8 cellular contexts compared by ENCODE assay signal in genomic region chr7:77199008-77199966, GRCh38. TPM values are rescaled to one million over a fixed set of nuclear protein-coding genes. Genes with fewer than 3 reads are reported as not detected.
DNase-seq lines count a peak whose midpoint lies in the region; ATAC-seq and TF ChIP-seq lines count a peak whose summit lies in the region.

A gene with protein sequence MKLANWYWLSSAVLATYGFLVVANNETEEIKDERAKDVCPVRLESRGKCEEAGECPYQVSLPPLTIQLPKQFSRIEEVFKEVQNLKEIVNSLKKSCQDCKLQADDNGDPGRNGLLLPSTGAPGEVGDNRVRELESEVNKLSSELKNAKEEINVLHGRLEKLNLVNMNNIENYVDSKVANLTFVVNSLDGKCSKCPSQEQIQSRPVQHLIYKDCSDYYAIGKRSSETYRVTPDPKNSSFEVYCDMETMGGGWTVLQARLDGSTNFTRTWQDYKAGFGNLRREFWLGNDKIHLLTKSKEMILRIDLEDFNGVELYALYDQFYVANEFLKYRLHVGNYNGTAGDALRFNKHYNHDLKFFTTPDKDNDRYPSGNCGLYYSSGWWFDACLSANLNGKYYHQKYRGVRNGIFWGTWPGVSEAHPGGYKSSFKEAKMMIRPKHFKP (minus strand): TSS chr7:77199819. CDS start chr7:77199793, 26 bp downstream.

- peak in 1 of 2 donors; percentile 91 for TF ChIP-seq EP300 in tibial nerve (IDR thresholded peaks at IDR 0.05)

- H3K27ac Mint-ChIP-seq in naive B cell, result peak within 1 kb of the TSS; percentile 90 to 97 (median 93)

- DNase-seq in BJ (ENCODE audit: low read depth) (peak; percentile 6), esophagus squamous epithelium (lab: John Stamatoyannopoulos, UW) (no peak), naive B cell (peak; percentile 6), tibial nerve (ENCODE audit: low spot score in 2 of 2) (peak; percentile 55 to 72), COLO829 (ENCODE audit: low spot score) (no peak)
- peak; percentile 64 for DNase-seq in activated CD8-positive, alpha-beta memory T cell treated with anti-CD3 and anti-CD28 coated beads for 24 hours

- H3K36me3 Mint-ChIP-seq in naive B cell, result no peaks in the 10 kb centered on the region

- TF ChIP-seq CTCF in BJ (IDR thresholded peaks at IDR 0.05; ENCODE audit: insufficient read depth, low read depth, low read length), result no peak
- TF ChIP-seq CTCF in esophagus squamous epithelium (IDR thresholded peaks at IDR 0.05), result no peak
- TF ChIP-seq CTCF in tibial nerve (IDR thresholded peaks at IDR 0.05), result no peak

- ATAC-seq in naive B cell (ENCODE audit: low read depth in 2 of 2) (peak; percentile 44 to 51), HG02852 (IDR thresholded peaks at IDR 0.05; ENCODE audit: unreplicated experiment) (no peak)

- H3K4me1 Mint-ChIP-seq in naive B cell, result peaks cover 30 to 50% (median 31%) of the 10 kb centered on the region in 3 donors

- CTCF ChIA-PET in BJ (lab: Yijun Ruan, JAX), result no interaction called here

- H3K27ac ChIP-seq in KOPT-K1 (ENCODE audit: low read depth, low read length, poor library complexity, severe bottlenecking), result peak within 1 kb of the TSS; percentile 78
- peak within 1 kb of the TSS in 3 of 4 donors; percentile 69 to 78 (median 77) for H3K27ac ChIP-seq in esophagus squamous epithelium
- H3K27ac ChIP-seq in tibial nerve, result peak within 1 kb of the TSS; percentile 63 to 86 (median 78)

- 26 to 37% methylated on average over 15 of the region's 15 CpGs for WGBS in esophagus squamous epithelium, 2 donors
- WGBS in tibial nerve, 2 donors, result 8 to 9% methylated on average over 15 of the region's 15 CpGs

- no peaks in the 10 kb centered on the region for H3K27me3 Mint-ChIP-seq in naive B cell

- H3K36me3 ChIP-seq in BJ (ENCODE audit: control insufficient read depth, insufficient read depth, low read length) (no peaks in the 10 kb centered on the region), KOPT-K1 (ENCODE audit: insufficient read depth, low read length) (no peaks in the 10 kb centered on the region), esophagus squamous epithelium (no peaks in the 10 kb centered on the region), tibial nerve (no peaks in the 10 kb centered on the region)

- TF ChIP-seq POLR2A in esophagus squamous epithelium (IDR thresholded peaks at IDR 0.05) (peak in 2 of 4 donors; percentile 48 to 60), tibial nerve (IDR thresholded peaks at IDR 0.05) (peak; percentile 52 to 57)

- no peak within 1 kb of the TSS for H3K4me3 ChIP-seq in BJ (ENCODE audit: low read depth, low read length)
- H3K4me3 ChIP-seq in esophagus squamous epithelium, result peak within 1 kb of the TSS; percentile 13 to 63 (median 46)
- peak within 1 kb of the TSS; percentile 47 to 64 (median 48) for H3K4me3 ChIP-seq in tibial nerve

- H3K9me3 Mint-ChIP-seq in naive B cell, result no peaks in the 10 kb centered on the region

- H3K27me3 ChIP-seq in BJ (ENCODE audit: control insufficient read depth, insufficient read depth, low read length) (no peaks in the 10 kb centered on the region; the same call in 1 of the 2 replicates), esophagus squamous epithelium (no peaks in the 10 kb centered on the region), tibial nerve (no peaks in the 10 kb centered on the region)

- intact Hi-C loops in esophagus squamous epithelium (cut with DNase I), result no loop called here

- POLR2A ChIA-PET in BJ (lab: Charles Lee), result no interaction called here

- H3K4me1 ChIP-seq in esophagus squamous epithelium (peaks cover 0 to 14% (median 0%) of the 10 kb centered on the region in 3 donors), tibial nerve (peaks cover 0 to 16% (median 7%) of the 10 kb centered on the region in 4 donors)

- peak within 1 kb of the TSS; percentile 84 to 97 (median 94) for H3K4me3 Mint-ChIP-seq in naive B cell

- H3K9me3 ChIP-seq in KOPT-K1 (ENCODE audit: insufficient read depth, low read length, poor library complexity, severe bottlenecking), result no peaks in the 10 kb centered on the region
- no peaks in the 10 kb centered on the region for H3K9me3 ChIP-seq in esophagus squamous epithelium
- H3K9me3 ChIP-seq in tibial nerve, result no peaks in the 10 kb centered on the region

RNA-seq across cellular contexts. Expression of the gene that starts here (rescaled TPM):
- 0.01 TPM in 1 of 2 replicates, not detected in the other for polyA plus RNA-seq in BJ (2011; rRNA removed)
- not detected in 2 replicates for polyA minus RNA-seq in BJ (2011; rRNA and poly(A)+ RNA removed)
- total RNA-seq in esophagus squamous epithelium, result 10 to 100 TPM in 2 of 4 donors, 1 to 10 TPM in 2; 1.4 to 23.3 (median 9.2) TPM
- 1 to 10 TPM; 1.7 to 6.9 (median 4.6) TPM for polyA plus RNA-seq in naive B cell (ENCODE audit: low read depth in 6 of 6)
- total RNA-seq in tibial nerve, result 100 to 1,000 TPM in 3 of 4 donors, 10 to 100 TPM in 1; 30.0 to 214 (median 170) TPM

Comparison
In these comparisons a context has a peak if more than half of its experiments do, and no peak if none do; other contexts are left out.
1. Peak in DNase-seq in BJ; RNA of the gene not detected or under 1 TPM.
2. DNase-seq: peak in activated CD8-positive, alpha-beta memory T cell treated with anti-CD3 and anti-CD28 coated beads for 24 hours (single experiment), naive B cell (single experiment) and tibial nerve (2 of 2); none in esophagus squamous epithelium (single experiment) and COLO829 (single experiment).
3. Peak in every context shown above with its lines, with median percentiles within 50 percentile points of each other: H3K27ac ChIP-seq.